ENCODE assay signal across 13 cellular contexts in the genomic region with DNA sequence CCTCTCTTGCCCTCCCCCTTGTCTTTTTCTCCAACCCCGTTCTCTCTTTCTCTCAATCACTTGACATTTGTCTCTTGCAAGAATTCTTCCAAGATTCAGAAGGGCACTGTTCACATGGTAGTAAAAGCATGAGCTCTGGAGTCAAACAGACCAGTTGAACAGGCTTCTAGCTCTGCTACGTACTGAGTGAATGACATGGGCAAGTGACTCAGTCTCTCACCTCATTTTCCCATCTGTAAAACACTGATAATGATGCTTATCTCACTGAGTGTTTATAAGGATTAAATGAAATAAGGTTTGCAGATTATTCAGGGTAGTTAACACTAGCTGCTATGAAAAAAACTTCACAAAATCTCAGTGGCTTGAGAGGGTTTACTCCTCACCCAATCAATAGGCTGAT. TPM values are rescaled to one million over a fixed set of nuclear protein-coding genes. Genes with fewer than 3 reads are reported as not detected.
DNase-seq lines count a peak whose midpoint lies in the region; ATAC-seq and TF ChIP-seq lines count a peak whose summit lies in the region.
"Had no signal": no experiment of that assay in that cellular context is flagged by ENCODE, and none has a peak within 500 bp of the region (broad histone marks: within the 10 kb centered on the region; RNA-seq: fewer than 3 reads in every experiment).

No MANE protein-coding gene starts in this region.

- H3K27me3 Mint-ChIP-seq in CD4-positive, alpha-beta memory T cell = no peaks in the 10 kb centered on the region
- no peaks in the 10 kb centered on the region for H3K27me3 Mint-ChIP-seq in activated naive CD8-positive, alpha-beta T cell treated with anti-CD3 and anti-CD28 coated beads for 36 hours
- H3K27me3 Mint-ChIP-seq in natural killer cell (ENCODE audit: low read depth in 2 of 2) = no peaks in the 10 kb centered on the region

- peaks cover 52 to 88% (median 75%) of the 10 kb centered on the region in 4 donors for H3K4me1 Mint-ChIP-seq in CD4-positive, alpha-beta memory T cell
- peaks cover 80% of the 10 kb centered on the region for H3K4me1 Mint-ChIP-seq in activated naive CD8-positive, alpha-beta T cell treated with anti-CD3 and anti-CD28 coated beads for 36 hours
- H3K4me1 Mint-ChIP-seq in natural killer cell = peaks cover 62 to 63% of the 10 kb centered on the region in 2 donors

- H3K27me3 ChIP-seq in CD4-positive, alpha-beta memory T cell (ENCODE audit: insufficient read depth, low read length) = no peaks in the 10 kb centered on the region

- ATAC-seq in GM21423 (IDR thresholded peaks at IDR 0.05; ENCODE audit: unreplicated experiment) (peak; percentile 15), natural killer cell (peak in 1 of 3 donors; percentile 25)

- peaks cover 6 to 9% of the 10 kb centered on the region in 2 donors for H3K36me3 Mint-ChIP-seq in CD4-positive, alpha-beta memory T cell
- H3K36me3 Mint-ChIP-seq in activated naive CD8-positive, alpha-beta T cell treated with anti-CD3 and anti-CD28 coated beads for 36 hours = peaks cover 61% of the 10 kb centered on the region
- no peaks in the 10 kb centered on the region for H3K36me3 Mint-ChIP-seq in natural killer cell

- H3K9me3 ChIP-seq in CD4-positive, alpha-beta memory T cell (ENCODE audit: control insufficient read depth in 1 of 2, low read length in 2 of 2) = no peaks in the 10 kb centered on the region
- H3K9me3 ChIP-seq: BE2C, mucosa of descending colon had no signal

- TF ChIP-seq CTCF in natural killer cell (IDR thresholded peaks at IDR 0.05) = no peak

- no peak for DNase-seq in CD4-positive, alpha-beta memory T cell
- no peak for DNase-seq in activated naive CD8-positive, alpha-beta T cell treated with anti-CD3 and anti-CD28 coated beads for 36 hours
- no peak for DNase-seq in natural killer cell
- no peak for DNase-seq in caudate nucleus (lab: John Stamatoyannopoulos, UW)
- DNase-seq in NCI-H82 (lab: John Stamatoyannopoulos, UW) = no peak
- DNase-seq in central memory CD4-positive, alpha-beta T cell = no peak
- DNase-seq: activated CD4-positive, CD25-positive, alpha-beta regulatory T cell treated with anti-CD3 and anti-CD28 coated beads, Interleukin-2, amount 50 U/mL, for 72 hours; BE2C; mucosa of descending colon; NCI-H345 had no signal

- H3K4me3 Mint-ChIP-seq in CD4-positive, alpha-beta memory T cell = peak overlapping the region in 3 of 8 donors; percentile 12 to 64 (median 64)
- no peak overlapping the region for H3K4me3 Mint-ChIP-seq in activated naive CD8-positive, alpha-beta T cell treated with anti-CD3 and anti-CD28 coated beads for 36 hours
- H3K4me3 Mint-ChIP-seq in natural killer cell = peak overlapping the region; percentile 54

- intact Hi-C loops in CD4-positive, alpha-beta memory T cell (cut with micrococcal nuclease) = no loop called here
- intact Hi-C loops in natural killer cell (cut with micrococcal nuclease) = no loop called here

- no peaks in the 10 kb centered on the region for H3K36me3 ChIP-seq in CD4-positive, alpha-beta memory T cell (ENCODE audit: insufficient read depth, low read length)
- H3K36me3 ChIP-seq: BE2C had no signal

- POLR2A ChIA-PET in CD4-positive, alpha-beta memory T cell (lab: Charles Lee; ENCODE audit: partially characterized antibody) = interaction anchor here (1.5 to 51.5 kb wide), 5 partner anchors 10 to 71 kb away, joined by 5 to 2125 read pairs (median 22); a partner anchor contains a TSS

- peaks cover 67% of the 10 kb centered on the region for H3K4me1 ChIP-seq in CD4-positive, alpha-beta memory T cell (ENCODE audit: insufficient read depth, low read length)
- H3K4me1 ChIP-seq: BE2C had no signal

- H3K27ac Mint-ChIP-seq in CD4-positive, alpha-beta memory T cell = peak overlapping the region; percentile 31 to 95 (median 57)
- H3K27ac Mint-ChIP-seq in activated naive CD8-positive, alpha-beta T cell treated with anti-CD3 and anti-CD28 coated beads for 36 hours = peak overlapping the region; percentile 75
- H3K27ac Mint-ChIP-seq in natural killer cell = peak overlapping the region; percentile 80 to 87

- H3K27ac ChIP-seq in CD4-positive, alpha-beta memory T cell (ENCODE audit: low read depth, low read length) = no peak overlapping the region
- H3K27ac ChIP-seq in caudate nucleus (ENCODE audit: low read depth, low read length) = no peak overlapping the region

- H3K9me3 Mint-ChIP-seq in CD4-positive, alpha-beta memory T cell = no peaks in the 10 kb centered on the region
- H3K9me3 Mint-ChIP-seq in activated naive CD8-positive, alpha-beta T cell treated with anti-CD3 and anti-CD28 coated beads for 36 hours = peaks cover 5% of the 10 kb centered on the region
- H3K9me3 Mint-ChIP-seq in natural killer cell = no peaks in the 10 kb centered on the region

- CTCF ChIA-PET in CD4-positive, alpha-beta memory T cell (lab: Charles Lee; ENCODE audit: partially characterized antibody) = interaction anchor here (14.1 to 24.4 kb wide), 2 partner anchors 30 to 73 kb away, joined by 153 to 402 read pairs; no protein-coding TSS in a partner anchor

- H3K4me3 ChIP-seq in CD4-positive, alpha-beta memory T cell (ENCODE audit: low read length in 2 of 2) = no peak overlapping the region
- H3K4me3 ChIP-seq: mucosa of descending colon had no signal

RNA-seq across cellular contexts. Expression of a gene that starts 5.9 kb away (rescaled TPM):
- total RNA-seq in CD4-positive, alpha-beta memory T cell = 100 to 1,000 TPM; 398 to 406 TPM
- polyA plus RNA-seq in CD4-positive, alpha-beta memory T cell = 100 to 1,000 TPM; 362 to 468 TPM
- total RNA-seq in activated naive CD8-positive, alpha-beta T cell treated with anti-CD3 and anti-CD28 coated beads for 36 hours = 10 to 100 TPM; 39.6 to 41.2 TPM
- total RNA-seq in natural killer cell = 100 to 1,000 TPM; 263 to 286 (median 268) TPM
- total RNA-seq: endothelial cell of umbilical vein had no signal

RNA-seq across cellular contexts. Expression of a gene that starts 51.1 kb away (rescaled TPM):
- 1 to 10 TPM; 3.7 to 4.0 TPM for total RNA-seq in CD4-positive, alpha-beta memory T cell
- under 1 TPM; 0.45 to 0.94 TPM for polyA plus RNA-seq in CD4-positive, alpha-beta memory T cell
- 1 to 10 TPM; 1.9 to 3.4 TPM for total RNA-seq in activated naive CD8-positive, alpha-beta T cell treated with anti-CD3 and anti-CD28 coated beads for 36 hours
- 1 to 10 TPM; 1.6 to 1.8 (median 1.8) TPM for total RNA-seq in natural killer cell
- total RNA-seq: cardiac septum had no signal

Comparison
In these comparisons a context has a peak if more than half of its experiments do, and no peak if none do; other contexts are left out.
1. RNA of a gene that starts 5.9 kb away (total RNA-seq): 398 to 406 TPM in CD4-positive, alpha-beta memory T cell and 263 to 286 TPM in natural killer cell; 39.6 to 41.2 TPM in activated naive CD8-positive, alpha-beta T cell treated with anti-CD3 and anti-CD28 coated beads for 36 hours; every median in the first group is over 4 times any median in the second.
2. Peak in every context shown above with its lines, with median percentiles within 50 percentile points of each other: H3K27ac Mint-ChIP-seq.